1 cellular context compared by ENCODE assay signal in the genomic region with DNA sequence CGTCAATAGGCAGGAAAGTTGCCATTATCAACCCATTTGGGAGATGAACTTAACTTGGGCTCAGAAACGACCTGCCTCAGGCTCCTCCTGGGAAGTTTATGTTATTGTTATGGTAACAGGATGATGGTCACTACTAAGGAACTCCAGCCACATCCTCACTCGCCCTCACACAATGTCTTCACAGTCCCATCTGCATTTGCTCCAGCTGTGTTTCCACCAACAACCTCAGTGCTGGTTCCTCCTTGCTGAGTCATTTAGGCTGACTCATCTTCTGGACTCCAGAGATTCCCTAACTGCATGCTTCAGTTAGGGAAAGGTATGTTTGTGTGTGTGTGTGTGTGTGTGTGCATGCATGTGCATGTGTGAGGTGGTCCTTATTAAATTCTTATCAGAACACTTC.
TF ChIP-seq lines count a peak whose summit lies in the region.

No MANE protein-coding gene starts in this region.

TF ChIP-seq in HCT116, 20 proteins besides CTCF, POLR2A, EP300 and RAD21 (continued from another document):
- TF ChIP-seq TCF7L2 (IDR thresholded peaks at IDR 0.05; ENCODE audit: borderline replicate concordance, extremely low read depth, insufficient read depth, insufficient read length) (no peak), SIN3A (IDR thresholded peaks at IDR 0.05; ENCODE audit: low read depth) (no peak), EZH2phosphoT487 (IDR thresholded peaks at IDR 0.05; ENCODE audit: borderline replicate concordance) (no peak)
